Comparison of ENCODE assay signal across 18 cellular contexts in the genomic region with DNA sequence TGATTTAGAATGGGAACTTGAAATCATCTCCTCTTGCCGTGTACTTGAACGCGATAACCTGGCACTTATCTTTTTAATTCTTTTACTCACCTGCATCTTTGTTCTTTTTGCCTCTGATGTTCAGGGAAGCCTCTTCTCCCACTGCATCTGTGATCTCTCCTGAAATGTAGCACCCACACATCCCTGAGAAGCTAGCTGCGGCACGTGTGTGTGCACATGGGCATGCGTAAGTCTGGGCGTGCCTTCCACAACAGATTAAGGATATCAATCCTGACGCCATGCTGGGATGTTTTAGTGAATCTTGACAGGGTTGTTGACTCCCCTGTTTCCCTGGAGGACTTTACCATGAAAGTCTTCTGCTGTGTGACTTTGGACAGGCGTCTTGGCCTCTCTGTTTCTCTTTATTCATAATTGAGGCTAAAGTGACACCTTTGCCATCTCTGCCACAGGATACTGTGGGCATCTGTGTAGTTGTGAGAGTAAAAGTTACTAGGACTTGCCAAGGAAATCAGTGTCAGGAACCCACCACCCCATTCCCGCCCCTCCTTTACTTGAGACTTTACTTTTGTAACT. TPM values are rescaled to one million over a fixed set of nuclear protein-coding genes. Genes with fewer than 3 reads are reported as not detected.
A peak's percentile ranks its signal among the peaks of the same experiment; 100 is the strongest.
DNase-seq lines count a peak whose midpoint lies in the region; ATAC-seq and TF ChIP-seq lines count a peak whose summit lies in the region.
"Had no signal": no experiment of that assay in that cellular context is flagged by ENCODE, and none has a peak within 500 bp of the region (broad histone marks: within the 10 kb centered on the region; RNA-seq: fewer than 3 reads in every experiment).

No MANE protein-coding gene starts in this region.

- CTCF ChIA-PET in CD4-positive, alpha-beta T cell (lab: Charles Lee), result interaction anchor here (1.3 kb wide), 1 partner anchor 99 kb away, joined by 5 read pairs; no protein-coding TSS in a partner anchor

- H3K4me1 ChIP-seq in ACC112 (ENCODE audit: control insufficient read depth, insufficient read depth, low read length, unreplicated experiment), result peaks cover 34% of the 10 kb centered on the region
- H3K4me1 ChIP-seq in colonic mucosa, result no peaks in the 10 kb centered on the region
- peaks cover 15 to 26% of the 10 kb centered on the region in 2 experiments for H3K4me1 ChIP-seq in neutrophil (ENCODE audit: control insufficient read depth in 1 of 2, insufficient read depth in 1 of 2, low read depth in 1 of 2, low read length in 1 of 2)

- H3K36me3 ChIP-seq in ACC112 (ENCODE audit: insufficient read depth, low read length) (peaks cover 26% of the 10 kb centered on the region), colonic mucosa (peaks cover 3% of the 10 kb centered on the region), neutrophil (peaks cover 76% of the 10 kb centered on the region)

- no peaks in the 10 kb centered on the region for H3K27me3 Mint-ChIP-seq in CD4-positive, alpha-beta T cell
- H3K27me3 Mint-ChIP-seq: activated naive CD8-positive, alpha-beta T cell treated with anti-CD3 and anti-CD28 coated beads, Interleukin-2, amount 10 ng/mL, durations not matched to agents 7 days and 5 days; T-helper 17 cell had no signal

- H3K9me3 Mint-ChIP-seq in CD4-positive, alpha-beta T cell, result no peaks in the 10 kb centered on the region
- H3K9me3 Mint-ChIP-seq in stimulated activated effector memory CD8-positive, alpha-beta T cell treated with anti-CD3 and anti-CD28 coated beads, Interleukin-12 subunit alpha, Interleukin-12 subunit beta, amount 100 ng/mL, for 72 hours, result no peaks in the 10 kb centered on the region
- H3K9me3 Mint-ChIP-seq: activated naive CD8-positive, alpha-beta T cell treated with anti-CD3 and anti-CD28 coated beads, Interleukin-2, amount 10 ng/mL, durations not matched to agents 7 days and 5 days; mesothelial cell of epicardium had no signal

- POLR2A ChIA-PET in CD4-positive, alpha-beta T cell (lab: Charles Lee), result no interaction called here

- H3K27ac ChIP-seq in ACC112 (ENCODE audit: low read depth, low read length), result peak overlapping the region; percentile 79
- no peak overlapping the region for H3K27ac ChIP-seq in CD4-positive, alpha-beta T cell (ENCODE audit: low read depth, low read length)
- peak overlapping the region; percentile 46 for H3K27ac ChIP-seq in colonic mucosa
- peak overlapping the region; percentile 22 for H3K27ac ChIP-seq in neutrophil
- H3K27ac ChIP-seq: C4-2B had no signal

- no peak overlapping the region for H3K4me3 Mint-ChIP-seq in CD4-positive, alpha-beta T cell
- no peak overlapping the region for H3K4me3 Mint-ChIP-seq in stimulated activated effector memory CD8-positive, alpha-beta T cell treated with anti-CD3 and anti-CD28 coated beads, Interleukin-12 subunit alpha, Interleukin-12 subunit beta, amount 100 ng/mL, for 72 hours
- H3K4me3 Mint-ChIP-seq: activated naive CD8-positive, alpha-beta T cell treated with anti-CD3 and anti-CD28 coated beads, Interleukin-2, amount 10 ng/mL, durations not matched to agents 7 days and 5 days; mesothelial cell of epicardium; T-helper 17 cell had no signal

- peaks cover 67% of the 10 kb centered on the region for H3K4me1 Mint-ChIP-seq in CD4-positive, alpha-beta T cell (ENCODE audit: low read depth)
- H3K4me1 Mint-ChIP-seq in stimulated activated effector memory CD8-positive, alpha-beta T cell treated with anti-CD3 and anti-CD28 coated beads, Interleukin-12 subunit alpha, Interleukin-12 subunit beta, amount 100 ng/mL, for 72 hours, result peaks cover 47% of the 10 kb centered on the region

- no peak for DNase-seq in CD4-positive, alpha-beta T cell
- DNase-seq in colonic mucosa (no peak), amygdala (lab: John Stamatoyannopoulos, UW) (no peak)
- DNase-seq in stimulated activated effector memory CD8-positive, alpha-beta T cell treated with anti-CD3 and anti-CD28 coated beads, Interleukin-12 subunit alpha, Interleukin-12 subunit beta, amount 100 ng/mL, for 72 hours (ENCODE audit: low spot score in 2 of 2), result no peak
- DNase-seq: activated CD4-positive, CD25-positive, alpha-beta regulatory T cell; activated naive CD8-positive, alpha-beta T cell treated with anti-CD3 and anti-CD28 coated beads, Interleukin-2, amount 10 ng/mL, durations not matched to agents 7 days and 5 days; DMS53; NCI-H1930; NCI-H510A; occipital lobe; substantia nigra; T-helper 17 cell had no signal

- H3K27me3 ChIP-seq in ACC112 (ENCODE audit: insufficient read depth, low read length) (no peaks in the 10 kb centered on the region), colonic mucosa (no peaks in the 10 kb centered on the region), neutrophil (no peaks in the 10 kb centered on the region)
- H3K27me3 ChIP-seq in CD4-positive, alpha-beta T cell (ENCODE audit: control insufficient read depth, insufficient read depth, low read length), result no peaks in the 10 kb centered on the region

- no peak overlapping the region for H2AFZ ChIP-seq in ACC112 (ENCODE audit: low read length, unreplicated experiment)

- peaks cover 32% of the 10 kb centered on the region for H3K79me2 ChIP-seq in ACC112 (ENCODE audit: control insufficient read depth, insufficient read depth, low read length, unreplicated experiment)

- H3K4me3 ChIP-seq in ACC112 (ENCODE audit: low read depth, low read length), result no peak overlapping the region
- H3K4me3 ChIP-seq in colonic mucosa, result no peak overlapping the region
- H3K4me3 ChIP-seq in neutrophil (ENCODE audit: low read depth in 1 of 2, low read length in 1 of 2), result no peak overlapping the region

- H3K9ac ChIP-seq in colonic mucosa (ENCODE audit: low read depth in 2 of 2, low read length in 2 of 2), result no peak overlapping the region

- no peak for TF ChIP-seq CTCF in CD4-positive, alpha-beta T cell (IDR thresholded peaks at IDR 0.05)
- TF ChIP-seq CTCF in colonic mucosa (IDR thresholded peaks at IDR 0.05) (no peak), neutrophil (IDR thresholded peaks at IDR 0.05) (no peak)

- peak overlapping the region; percentile 47 for H3K27ac Mint-ChIP-seq in CD4-positive, alpha-beta T cell
- H3K27ac Mint-ChIP-seq in stimulated activated effector memory CD8-positive, alpha-beta T cell treated with anti-CD3 and anti-CD28 coated beads, Interleukin-12 subunit alpha, Interleukin-12 subunit beta, amount 100 ng/mL, for 72 hours, result no peak overlapping the region
- H3K27ac Mint-ChIP-seq: activated naive CD8-positive, alpha-beta T cell treated with anti-CD3 and anti-CD28 coated beads, Interleukin-2, amount 10 ng/mL, durations not matched to agents 7 days and 5 days; mesothelial cell of epicardium had no signal

- no peaks in the 10 kb centered on the region for H3K9me3 ChIP-seq in CD4-positive, alpha-beta T cell (ENCODE audit: control insufficient read depth, low read length)
- no peaks in the 10 kb centered on the region for H3K9me3 ChIP-seq in colonic mucosa
- H3K9me3 ChIP-seq in neutrophil, result no peaks in the 10 kb centered on the region

- ATAC-seq in CD4-positive, alpha-beta T cell (ENCODE audit: poor library complexity), result no peak
- no peak for ATAC-seq in stimulated activated effector memory CD8-positive, alpha-beta T cell treated with anti-CD3 and anti-CD28 coated beads, Interleukin-12 subunit alpha, Interleukin-12 subunit beta, amount 100 ng/mL, for 72 hours
- no peak for ATAC-seq in GM21737 (IDR thresholded peaks at IDR 0.05; ENCODE audit: unreplicated experiment)
- ATAC-seq: sciatic nerve, T-helper 17 cell had no signal

- intact Hi-C loops in CD4-positive, alpha-beta T cell (cut with DNase I, micrococcal nuclease), result no loop called here
- intact Hi-C loops in colonic mucosa (cut with DNase I), result no loop called here

- peaks cover 90% of the 10 kb centered on the region for H3K36me3 Mint-ChIP-seq in CD4-positive, alpha-beta T cell (ENCODE audit: low read depth)
- peaks cover 100% of the 10 kb centered on the region for H3K36me3 Mint-ChIP-seq in stimulated activated effector memory CD8-positive, alpha-beta T cell treated with anti-CD3 and anti-CD28 coated beads, Interleukin-12 subunit alpha, Interleukin-12 subunit beta, amount 100 ng/mL, for 72 hours
- H3K36me3 Mint-ChIP-seq: mesothelial cell of epicardium had no signal

RNA-seq across cellular contexts. Expression of gene IL4R, which starts 20.5 kb away (rescaled TPM):
- total RNA-seq in CD4-positive, alpha-beta T cell, result 100 to 1,000 TPM; 145 to 147 TPM
- 10 to 100 TPM; 74.8 to 80.0 TPM for total RNA-seq in colonic mucosa
